ENCODE assay signal across 20 cellular contexts in genomic region chr6:121828567-121828966, GRCh38.
"Had no signal": no experiment of that assay in that cellular context is flagged by ENCODE, and none has a peak within 500 bp of the region (broad histone marks: within the 10 kb centered on the region; RNA-seq: fewer than 3 reads in every experiment).

No MANE protein-coding gene starts in this region.

- ATAC-seq: activated naive CD8-positive, alpha-beta T cell treated with anti-CD3 and anti-CD28 coated beads, Interleukin-2, amount 50 U/mL, for 24 hours; naive thymus-derived CD4-positive, alpha-beta T cell had no signal

- H3K9me3 ChIP-seq: esophagus squamous epithelium, heart right ventricle, left ventricle myocardium inferior, thyroid gland had no signal

- H3K4me3 ChIP-seq: esophagus squamous epithelium, heart right ventricle, left ventricle myocardium inferior, neural progenitor cell, thyroid gland had no signal

- H3K9ac ChIP-seq: neural progenitor cell had no signal

- DNase-seq: activated CD4-positive, alpha-beta T cell treated with anti-CD3 and anti-CD28 coated beads for 1 hour; activated CD8-positive, alpha-beta memory T cell treated with anti-CD3 and anti-CD28 coated beads for 24 hours; activated CD8-positive, alpha-beta memory T cell treated with anti-CD3 and anti-CD28 coated beads, Interleukin-2, amount 50 U/mL, for 48 hours; activated effector memory CD4-positive, alpha-beta T cell treated with Interleukin-2 at 50 U/mL for 16 hours; activated naive CD4-positive, alpha-beta T cell treated with anti-CD3 and anti-CD28 coated beads, Interleukin-2, amount 10 ng/mL, durations not matched to agents 7 days and 5 days; activated naive CD8-positive, alpha-beta T cell treated with anti-CD3 and anti-CD28 coated beads, Interleukin-2, amount 50 U/mL, for 24 hours; activated T-cell treated with anti-CD3 and anti-CD28 coated beads, Interleukin-2, amount 50 U/mL, for 48 hours; anterior cingulate cortex; effector memory CD4-positive, alpha-beta T cell; esophagus squamous epithelium; heart right ventricle; immature natural killer cell; kidney glomerular epithelial cell; left ventricle myocardium inferior; naive thymus-derived CD4-positive, alpha-beta T cell; stimulated activated CD4-positive, alpha-beta T cell treated with anti-CD3 and anti-CD28 coated beads, Interleukin-2, amount 100 ng/mL, for 24 hours; stimulated activated naive CD4-positive, alpha-beta T cell treated with Interleukin-2 at 50 U/mL for 16 hours; thyroid gland; WERI-Rb-1 had no signal

- H3K4me2 ChIP-seq: neural progenitor cell had no signal

- H3K36me3 ChIP-seq: esophagus squamous epithelium, heart right ventricle, left ventricle myocardium inferior, neural progenitor cell, thyroid gland, WERI-Rb-1 had no signal

- H3K27ac ChIP-seq: esophagus squamous epithelium, heart right ventricle, left ventricle myocardium inferior, neural progenitor cell, thyroid gland, WERI-Rb-1 had no signal

- H3K27me3 ChIP-seq: esophagus squamous epithelium, heart right ventricle, neural progenitor cell, thyroid gland had no signal
